ENCODE assay signal across 8 cellular contexts in the genomic region with DNA sequence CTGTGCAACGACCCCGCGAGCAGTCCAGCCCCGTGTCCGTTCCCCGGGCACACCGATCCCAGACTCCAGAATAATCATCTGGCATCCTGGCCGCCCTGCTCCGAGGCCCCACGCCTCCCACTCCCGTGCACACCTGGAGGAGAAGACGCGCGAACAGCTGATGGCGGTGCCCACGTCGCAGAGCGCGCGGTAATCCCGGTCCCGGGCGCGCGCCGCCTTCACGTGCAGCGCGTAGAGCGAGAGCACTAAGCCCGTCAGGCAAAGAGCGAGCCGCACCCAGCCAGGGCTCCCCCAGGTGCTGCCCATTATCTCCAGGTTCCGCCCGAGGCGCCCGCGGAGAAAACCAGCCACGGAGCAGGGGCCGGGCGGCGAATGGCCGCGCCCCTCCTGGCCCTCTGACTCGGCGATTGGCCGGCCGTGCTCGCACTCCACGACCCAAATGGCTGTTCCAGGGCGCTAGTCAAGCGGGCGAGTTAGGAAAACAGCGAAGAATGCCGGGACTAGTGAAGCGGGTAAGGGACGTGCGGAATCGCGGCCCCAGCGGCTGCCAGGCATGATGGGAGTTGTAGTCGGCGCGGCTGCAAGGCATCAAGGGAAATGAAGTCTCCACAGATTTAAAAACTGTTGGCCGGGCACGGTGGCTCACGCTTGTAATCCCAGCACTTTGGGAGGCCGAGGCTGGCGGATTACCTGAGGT. TPM values are rescaled to one million over a fixed set of nuclear protein-coding genes. Genes with fewer than 3 reads are reported as not detected.
DNase-seq lines count a peak whose midpoint lies in the region; ATAC-seq, FAIRE-seq and TF ChIP-seq lines count a peak whose summit lies in the region.

A gene (minus strand): TSS at position 374 of the 697 bp plus-strand sequence. CDS start 68 bp downstream, at position 306.

- peak; percentile 81 for ATAC-seq in GM19023 (IDR thresholded peaks at IDR 0.05; ENCODE audit: unreplicated experiment)
- peak; percentile 79 for ATAC-seq in HG03280 (IDR thresholded peaks at IDR 0.05; ENCODE audit: unreplicated experiment)

- H3K36me3 ChIP-seq in kidney (ENCODE audit: control insufficient read depth in 1 of 2, insufficient read depth in 2 of 2, low read length in 2 of 2), result peaks cover 4 to 11% of the 10 kb centered on the region in 2 donors

- intact Hi-C loops in kidney (cut with DNase I), result no loop called here

- peaks cover 0 to 10% of the 10 kb centered on the region in 2 donors for H3K4me1 ChIP-seq in kidney (ENCODE audit: control insufficient read depth in 1 of 2, insufficient read depth in 1 of 2, low read depth in 1 of 2, low read length in 2 of 2)

- no peak for TF ChIP-seq CTCF in AG09319 (IDR thresholded peaks at IDR 0.05; ENCODE audit: low read depth, low read length)
- no peak for TF ChIP-seq CTCF in kidney (IDR thresholded peaks at IDR 0.05; ENCODE audit: borderline replicate concordance, extremely low read depth, insufficient read depth)

- H3K9me3 ChIP-seq in kidney (ENCODE audit: control insufficient read depth in 1 of 2, low read length in 2 of 2), result no peaks in the 10 kb centered on the region

- DNase-seq in AG09319 (ENCODE audit: extremely low read depth, low read depth) (peak; percentile 92), NCI-H446 (lab: John Stamatoyannopoulos, UW) (peak; percentile 93 to 96), cerebellar nuclear complex (lab: John Stamatoyannopoulos, UW) (peak; percentile 76 to 84), kidney (peak; percentile 97)
- peak; percentile 80 for DNase-seq in activated CD4-positive, CD25-positive, alpha-beta regulatory T cell treated with anti-CD3 and anti-CD28 coated beads, Interleukin-2, amount 50 U/mL, for 72 hours
- peak; percentile 95 for DNase-seq in stimulated activated CD4-positive, alpha-beta T cell treated with anti-CD3 and anti-CD28 coated beads, Interleukin-15, amount 100 ng/mL, for 24 hours

- peak within 1 kb of the TSS; percentile 82 to 93 for H3K4me3 ChIP-seq in kidney (ENCODE audit: low read length in 2 of 2)

- H3K9ac ChIP-seq in kidney (ENCODE audit: low read length in 2 of 2), result peak within 1 kb of the TSS; percentile 63 to 75

- FAIRE-seq in kidney (lab: Jason Lieb, UNC), result peak; percentile 13

- peak within 1 kb of the TSS; percentile 82 to 90 for H3K27ac ChIP-seq in kidney (ENCODE audit: low read depth in 2 of 2, low read length in 2 of 2)

RNA-seq across cellular contexts. Expression of the gene that starts here (rescaled TPM):
- 84.7 TPM for total RNA-seq in kidney
- polyA plus RNA-seq in kidney (ENCODE audit: insufficient read depth, low read depth, low replicate concordance), result 209 TPM

Comparison
In these comparisons a context has a peak if more than half of its experiments do, and no peak if none do; other contexts are left out.
1. Peak in every context shown above with its lines: DNase-seq, ATAC-seq, H3K4me3 ChIP-seq and H3K27ac ChIP-seq.